Comparison of ENCODE assay signal across 10 cellular contexts in genomic region chr5:37116359-37116758, GRCh38.
"Had no signal": no experiment of that assay in that cellular context is flagged by ENCODE, and none has a peak within 500 bp of the region (broad histone marks: within the 10 kb centered on the region; RNA-seq: fewer than 3 reads in every experiment).

No MANE protein-coding gene starts in this region.

- ATAC-seq: GM23338, K562 had no signal

- DNase-seq: H9, HCEC 1CT, HFFc6, IMR-90, KG1 had no signal

- H3K4me3 ChIP-seq: GM23338, K562 had no signal

- H3K27ac ChIP-seq: HL-60 had no signal

- FAIRE-seq: H1, H54, K562 had no signal
